Comparison of ENCODE assay signal across 14 cellular contexts in the genomic region with DNA sequence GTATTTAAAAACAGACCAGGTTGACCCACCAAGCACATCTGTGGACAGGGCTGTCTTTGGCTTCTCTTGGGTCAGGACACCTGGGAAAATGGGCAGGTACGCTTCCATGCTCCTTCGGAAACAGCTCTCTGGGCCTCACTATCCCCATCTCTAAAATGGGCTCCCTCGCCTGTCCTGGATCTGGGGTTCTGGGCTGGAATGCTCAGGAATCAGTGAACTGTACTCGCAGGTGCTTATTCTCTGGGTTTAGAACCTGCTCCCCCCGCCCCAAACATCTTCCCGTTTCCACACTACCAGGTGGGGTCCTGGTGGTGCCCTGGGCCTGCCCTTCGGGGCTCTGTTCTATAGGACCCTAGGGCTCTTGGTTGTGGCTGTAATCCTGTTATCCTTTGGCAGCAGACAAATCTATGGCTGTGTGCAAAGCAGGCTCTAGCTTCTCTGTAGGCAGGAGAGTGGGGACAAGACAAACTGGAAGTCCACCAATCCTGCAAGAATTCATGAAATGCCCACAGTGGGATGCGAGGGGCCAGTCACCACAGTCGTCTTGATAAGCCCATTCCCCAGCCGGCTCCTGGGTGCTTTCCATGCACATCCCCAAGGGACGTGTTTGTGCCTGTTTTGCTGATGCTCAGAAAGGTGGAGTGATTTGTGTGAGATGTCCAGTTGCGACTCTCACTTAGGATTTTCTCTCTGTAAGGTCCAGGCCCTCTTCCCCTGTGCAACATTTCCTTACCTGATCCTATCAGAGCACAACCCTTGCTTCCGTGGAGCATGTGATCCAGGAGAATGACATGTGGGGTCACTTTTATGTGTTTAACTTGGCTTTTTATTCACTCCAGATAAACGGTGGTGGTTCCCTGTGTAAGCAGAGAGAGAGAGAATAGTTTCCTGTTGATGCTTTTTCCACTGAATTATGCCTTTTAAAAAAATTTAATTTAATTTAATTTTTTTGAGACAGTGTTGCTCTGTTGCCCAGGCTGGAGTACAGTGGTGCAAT. TPM values are rescaled to one million over a fixed set of nuclear protein-coding genes. Genes with fewer than 3 reads are reported as not detected.
DNase-seq lines count a peak whose midpoint lies in the region; ATAC-seq and TF ChIP-seq lines count a peak whose summit lies in the region.
"Had no signal": no experiment of that assay in that cellular context is flagged by ENCODE, and none has a peak within 500 bp of the region (broad histone marks: within the 10 kb centered on the region; RNA-seq: fewer than 3 reads in every experiment).

No MANE protein-coding gene starts in this region.

- TF ChIP-seq EP300 in stomach (IDR thresholded peaks at IDR 0.05), result no peak

- H3K36me3 ChIP-seq in BE2C, result no peaks in the 10 kb centered on the region; the same call in 1 of the 2 replicates
- no peaks in the 10 kb centered on the region; the same call in 1 of the 2 replicates for H3K36me3 ChIP-seq in HUES48 (ENCODE audit: control insufficient read depth, insufficient read depth, low read length)
- peaks cover 7 to 19% (median 12%) of the 10 kb centered on the region in 4 donors for H3K36me3 ChIP-seq in stomach

- DNase-seq in BE2C (peak; percentile 54), naive B cell (no peak), stomach (no peak), ecto neural progenitor cell (ENCODE audit: low spot score) (no peak), anterior cingulate cortex (lab: John Stamatoyannopoulos, UW) (no peak)
- no peak for DNase-seq in activated naive CD8-positive, alpha-beta T cell treated with anti-CD3 and anti-CD28 coated beads, Interleukin-2, amount 10 ng/mL, durations not matched to agents 7 days and 5 days
- DNase-seq: DMS153, hippocampal formation, KG1, NCI-H526 treated with DMSO at 0.1 percent for 48 hours had no signal

- H3K4me3 Mint-ChIP-seq in activated naive CD8-positive, alpha-beta T cell treated with anti-CD3 and anti-CD28 coated beads, Interleukin-2, amount 10 ng/mL, durations not matched to agents 7 days and 5 days, result peak overlapping the region; percentile 14
- peak overlapping the region in 6 of 8 donors; percentile 12 to 77 (median 42) for H3K4me3 Mint-ChIP-seq in naive B cell

- no peak overlapping the region for H3K4me3 ChIP-seq in BE2C (ENCODE audit: low read depth, low read length)
- H3K4me3 ChIP-seq in HUES48 (ENCODE audit: low read depth, low read length), result no peak overlapping the region
- no peak overlapping the region for H3K4me3 ChIP-seq in stomach

- H3K36me3 Mint-ChIP-seq in activated naive CD8-positive, alpha-beta T cell treated with anti-CD3 and anti-CD28 coated beads, Interleukin-2, amount 10 ng/mL, durations not matched to agents 7 days and 5 days, result peaks cover 5% of the 10 kb centered on the region
- no peaks in the 10 kb centered on the region for H3K36me3 Mint-ChIP-seq in naive B cell

- H3K27me3 Mint-ChIP-seq in activated naive CD8-positive, alpha-beta T cell treated with anti-CD3 and anti-CD28 coated beads, Interleukin-2, amount 10 ng/mL, durations not matched to agents 7 days and 5 days, result no peaks in the 10 kb centered on the region
- no peaks in the 10 kb centered on the region for H3K27me3 Mint-ChIP-seq in naive B cell

- no peaks in the 10 kb centered on the region for H3K9me3 Mint-ChIP-seq in activated naive CD8-positive, alpha-beta T cell treated with anti-CD3 and anti-CD28 coated beads, Interleukin-2, amount 10 ng/mL, durations not matched to agents 7 days and 5 days
- H3K9me3 Mint-ChIP-seq in naive B cell, result no peaks in the 10 kb centered on the region
- H3K9me3 Mint-ChIP-seq: T-helper 1 cell treated with Interleukin-12 subunit alpha and Interleukin-12 subunit beta and Interleukin-4 antibody, amounts not matched to agents 30 μg/mL and 1 μg/mL, for 36 hours had no signal

- H3K9ac ChIP-seq in HUES48 (ENCODE audit: low read depth, low read length), result no peak overlapping the region

- intact Hi-C loops in stomach (cut with DNase I; ENCODE audit: low total_unique reads), result no loop called here

- ATAC-seq in activated naive CD8-positive, alpha-beta T cell treated with anti-CD3 and anti-CD28 coated beads, Interleukin-2, amount 10 ng/mL, durations not matched to agents 7 days and 5 days (ENCODE audit: low read depth), result no peak
- ATAC-seq in naive B cell (ENCODE audit: low read depth in 2 of 2) (no peak), GM21515 (IDR thresholded peaks at IDR 0.05; ENCODE audit: unreplicated experiment) (no peak)

- H3K4me1 Mint-ChIP-seq in activated naive CD8-positive, alpha-beta T cell treated with anti-CD3 and anti-CD28 coated beads, Interleukin-2, amount 10 ng/mL, durations not matched to agents 7 days and 5 days, result peaks cover 37% of the 10 kb centered on the region
- H3K4me1 Mint-ChIP-seq in naive B cell, result peaks cover 39 to 68% (median 47%) of the 10 kb centered on the region in 3 donors

- H3K27ac Mint-ChIP-seq in activated naive CD8-positive, alpha-beta T cell treated with anti-CD3 and anti-CD28 coated beads, Interleukin-2, amount 10 ng/mL, durations not matched to agents 7 days and 5 days, result peak overlapping the region; percentile 76
- H3K27ac Mint-ChIP-seq in naive B cell, result peak overlapping the region in 5 of 6 donors; percentile 57 to 89 (median 82)

- POLR2A ChIA-PET in activated naive CD8-positive, alpha-beta T cell treated with anti-CD3 and anti-CD28 coated beads, Interleukin-2, amount 10 ng/mL, durations not matched to agents 7 days and 5 days (lab: Charles Lee), result interaction anchor here (0.7 to 1.6 kb wide), 3 partner anchors 26 to 461 kb away, joined by 3 to 11 read pairs (median 3); a partner anchor contains a TSS

- H3K4me1 ChIP-seq in BE2C (peaks cover 7% of the 10 kb centered on the region; the same call in 1 of the 2 replicates), HUES48 (ENCODE audit: control insufficient read depth, insufficient read depth, low read length) (peaks cover 18% of the 10 kb centered on the region), stomach (peaks cover 21 to 50% (median 38%) of the 10 kb centered on the region in 4 donors)

- H3K9me3 ChIP-seq in BE2C (no peaks in the 10 kb centered on the region), HUES48 (ENCODE audit: control insufficient read depth, insufficient read depth, low read length) (no peaks in the 10 kb centered on the region), stomach (no peaks in the 10 kb centered on the region)
- H3K9me3 ChIP-seq: thoracic aorta had no signal

- TF ChIP-seq CTCF in BE2C (IDR thresholded peaks at IDR 0.05; ENCODE audit: low read depth, low read length) (no peak), stomach (IDR thresholded peaks at IDR 0.05) (no peak)

- no peak for TF ChIP-seq POLR2A in stomach (IDR thresholded peaks at IDR 0.05)

- 59 to 75% (median 69%) methylated on average over 11 to 14 of the region's 14 CpGs for WGBS in stomach, 5 donors

- H3K27ac ChIP-seq in HUES48 (ENCODE audit: low read depth, low read length) (peak overlapping the region; percentile 83), stomach (peak overlapping the region in 2 of 5 donors; percentile 60 to 61)

- H3K27me3 ChIP-seq in BE2C (no peaks in the 10 kb centered on the region), HUES48 (ENCODE audit: control insufficient read depth, insufficient read depth, low read length) (no peaks in the 10 kb centered on the region), stomach (no peaks in the 10 kb centered on the region)

RNA-seq across cellular contexts. Expression of a gene that starts 37.2 kb away (rescaled TPM):
- polyA plus RNA-seq in BE2C (2012; ENCODE audit: insufficient read depth, insufficient read length, low read depth), result 34.2 TPM
- total RNA-seq in activated naive CD8-positive, alpha-beta T cell treated with anti-CD3 and anti-CD28 coated beads, Interleukin-2, amount 10 ng/mL, durations not matched to agents 7 days and 5 days, result 10 to 100 TPM; 71.6 to 72.2 TPM
- polyA plus RNA-seq in naive B cell (ENCODE audit: low read depth in 6 of 6), result 10 to 100 TPM; 10.1 to 24.8 (median 14.5) TPM
- total RNA-seq in stomach, result 10 to 100 TPM; 28.6 to 84.1 (median 63.4) TPM
- polyA plus RNA-seq in stomach, result 10 to 100 TPM in 2 of 3 donors, 1 to 10 TPM in 1; 6.6 to 13.6 (median 11.1) TPM
